Comparison of ENCODE assay signal across 21 cellular contexts in the genomic region with DNA sequence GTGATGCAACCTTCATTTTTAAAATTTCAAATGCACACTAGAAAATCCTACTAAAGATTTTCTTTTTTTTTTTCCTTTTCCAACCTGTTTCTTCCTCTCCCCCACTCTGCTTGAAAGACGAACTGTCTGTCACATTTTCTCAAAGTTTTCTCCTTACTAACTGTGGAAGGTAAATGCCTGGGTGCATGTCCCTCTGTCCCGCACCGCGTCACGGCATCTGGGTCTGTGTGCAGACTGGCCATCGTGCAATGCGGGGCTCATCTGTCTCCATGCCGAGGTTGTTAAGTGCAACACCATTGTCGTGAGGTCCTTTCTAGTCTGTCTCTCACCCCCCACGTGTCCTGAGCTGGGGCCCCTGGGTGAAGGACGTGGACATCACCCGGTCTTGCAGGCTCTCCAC. TPM values are rescaled to one million over a fixed set of nuclear protein-coding genes. Genes with fewer than 3 reads are reported as not detected.
DNase-seq lines count a peak whose midpoint lies in the region; ATAC-seq, FAIRE-seq and TF ChIP-seq lines count a peak whose summit lies in the region.
"Had no signal": no experiment of that assay in that cellular context is flagged by ENCODE, and none has a peak within 500 bp of the region (broad histone marks: within the 10 kb centered on the region; RNA-seq: fewer than 3 reads in every experiment).

No MANE protein-coding gene starts in this region.

- ATAC-seq in activated CD8-positive, alpha-beta memory T cell treated with anti-CD3 and anti-CD28 coated beads, Interleukin-2, amount 10 ng/mL, durations not matched to agents 7 days and 5 days, result no peak
- ATAC-seq in activated T-helper 17 cell treated with anti-CD3 and anti-CD28 coated beads, Interleukin-2, amount 50 U/mL, for 72 hours (replicated peaks), result no peak
- ATAC-seq in activated CD4-positive, CD25-positive, alpha-beta regulatory T cell treated with anti-CD3 and anti-CD28 coated beads, Interleukin-2, amount 50 U/mL, for 24 hours, result no peak
- ATAC-seq: HCT116, PC-3 had no signal

- FAIRE-seq in frontal cortex (lab: Jason Lieb, UNC), result no peak
- FAIRE-seq: HTR-8/SVneo had no signal

- H3K36me3 Mint-ChIP-seq in activated CD8-positive, alpha-beta memory T cell treated with anti-CD3 and anti-CD28 coated beads, Interleukin-2, amount 10 ng/mL, durations not matched to agents 7 days and 5 days, result peaks cover 49% of the 10 kb centered on the region
- peaks cover 32 to 69% of the 10 kb centered on the region in 2 donors for H3K36me3 Mint-ChIP-seq in CD4-positive, alpha-beta memory T cell
- H3K36me3 Mint-ChIP-seq in activated T-helper 17 cell treated with anti-CD3 and anti-CD28 coated beads, Interleukin-2, amount 50 U/mL, for 72 hours (ENCODE audit: low read depth), result peaks cover 100% of the 10 kb centered on the region

- no peak overlapping the region for H3K4me3 Mint-ChIP-seq in activated CD8-positive, alpha-beta memory T cell treated with anti-CD3 and anti-CD28 coated beads, Interleukin-2, amount 10 ng/mL, durations not matched to agents 7 days and 5 days
- peak overlapping the region in 1 of 8 donors; percentile 25 for H3K4me3 Mint-ChIP-seq in CD4-positive, alpha-beta memory T cell
- no peak overlapping the region for H3K4me3 Mint-ChIP-seq in activated T-helper 17 cell treated with anti-CD3 and anti-CD28 coated beads, Interleukin-2, amount 50 U/mL, for 72 hours

- peaks cover 23% of the 10 kb centered on the region for H3K36me3 ChIP-seq in CD4-positive, alpha-beta memory T cell (ENCODE audit: insufficient read depth, low read length)
- peaks cover 99% of the 10 kb centered on the region for H3K36me3 ChIP-seq in neutrophil

- no peaks in the 10 kb centered on the region for H3K4me1 ChIP-seq in CD4-positive, alpha-beta memory T cell (ENCODE audit: insufficient read depth, low read length)
- H3K4me1 ChIP-seq in neutrophil (ENCODE audit: control insufficient read depth in 1 of 2, insufficient read depth in 1 of 2, low read depth in 1 of 2, low read length in 1 of 2), result no peaks in the 10 kb centered on the region
- H3K4me1 ChIP-seq: Caco-2 had no signal

- no peak overlapping the region for H3K27ac ChIP-seq in CD4-positive, alpha-beta memory T cell (ENCODE audit: low read depth, low read length)
- peak overlapping the region; percentile 39 for H3K27ac ChIP-seq in neutrophil
- H3K27ac ChIP-seq: GM23248, HL-60, RWPE1 had no signal

- peaks cover 6% of the 10 kb centered on the region for H3K4me1 Mint-ChIP-seq in activated CD8-positive, alpha-beta memory T cell treated with anti-CD3 and anti-CD28 coated beads, Interleukin-2, amount 10 ng/mL, durations not matched to agents 7 days and 5 days
- peaks cover 0 to 9% (median 3%) of the 10 kb centered on the region in 4 donors for H3K4me1 Mint-ChIP-seq in CD4-positive, alpha-beta memory T cell
- H3K4me1 Mint-ChIP-seq in activated T-helper 17 cell treated with anti-CD3 and anti-CD28 coated beads, Interleukin-2, amount 50 U/mL, for 72 hours, result peaks cover 8% of the 10 kb centered on the region

- H3K4me3 ChIP-seq in CD4-positive, alpha-beta memory T cell (ENCODE audit: low read length in 2 of 2), result no peak overlapping the region
- H3K4me3 ChIP-seq in neutrophil (ENCODE audit: low read depth in 1 of 2, low read length in 1 of 2), result no peak overlapping the region
- H3K4me3 ChIP-seq: GM23248 had no signal

- DNase-seq in activated CD8-positive, alpha-beta memory T cell treated with anti-CD3 and anti-CD28 coated beads, Interleukin-2, amount 10 ng/mL, durations not matched to agents 7 days and 5 days, result no peak
- DNase-seq in activated CD8-positive, alpha-beta memory T cell treated with anti-CD3 and anti-CD28 coated beads, Interleukin-2, amount 50 U/mL, for 48 hours, result no peak
- no peak for DNase-seq in CD4-positive, alpha-beta memory T cell
- no peak for DNase-seq in COLO829 (ENCODE audit: low spot score)
- no peak for DNase-seq in frontal cortex (ENCODE audit: low spot score in 2 of 2)
- DNase-seq: C1 segment of cervical spinal cord, Caco-2, DMS53, GM23248, NCI-H1105, NCI-H1694, NCI-H510A treated with DMSO at 0.1 percent for 48 hours, NCI-H82, PC-3 had no signal

- H3K27ac Mint-ChIP-seq in activated CD8-positive, alpha-beta memory T cell treated with anti-CD3 and anti-CD28 coated beads, Interleukin-2, amount 10 ng/mL, durations not matched to agents 7 days and 5 days, result peak overlapping the region; percentile 37
- H3K27ac Mint-ChIP-seq in CD4-positive, alpha-beta memory T cell, result peak overlapping the region in 4 of 7 donors; percentile 65 to 72 (median 69)
- peak overlapping the region; percentile 69 for H3K27ac Mint-ChIP-seq in activated T-helper 17 cell treated with anti-CD3 and anti-CD28 coated beads, Interleukin-2, amount 50 U/mL, for 72 hours

- H3K9me3 ChIP-seq in CD4-positive, alpha-beta memory T cell (ENCODE audit: control insufficient read depth in 1 of 2, low read length in 2 of 2), result no peaks in the 10 kb centered on the region
- H3K9me3 ChIP-seq in neutrophil, result no peaks in the 10 kb centered on the region
- H3K9me3 ChIP-seq: Caco-2 had no signal

- no peak for TF ChIP-seq CTCF in neutrophil (IDR thresholded peaks at IDR 0.05)

- CTCF ChIA-PET in activated CD8-positive, alpha-beta memory T cell treated with anti-CD3 and anti-CD28 coated beads, Interleukin-2, amount 10 ng/mL, durations not matched to agents 7 days and 5 days (lab: Charles Lee), result no interaction called here
- CTCF ChIA-PET in CD4-positive, alpha-beta memory T cell (lab: Charles Lee; ENCODE audit: partially characterized antibody), result no interaction called here

- no peaks in the 10 kb centered on the region for H3K9me3 Mint-ChIP-seq in activated CD8-positive, alpha-beta memory T cell treated with anti-CD3 and anti-CD28 coated beads, Interleukin-2, amount 10 ng/mL, durations not matched to agents 7 days and 5 days (ENCODE audit: low read depth)
- H3K9me3 Mint-ChIP-seq in CD4-positive, alpha-beta memory T cell, result peaks cover 0 to 2% (median 0%) of the 10 kb centered on the region in 8 donors
- H3K9me3 Mint-ChIP-seq in activated T-helper 17 cell treated with anti-CD3 and anti-CD28 coated beads, Interleukin-2, amount 50 U/mL, for 72 hours, result no peaks in the 10 kb centered on the region

- POLR2A ChIA-PET in CD4-positive, alpha-beta memory T cell (lab: Charles Lee; ENCODE audit: partially characterized antibody), result no interaction called here

- no peaks in the 10 kb centered on the region for H3K27me3 Mint-ChIP-seq in activated CD8-positive, alpha-beta memory T cell treated with anti-CD3 and anti-CD28 coated beads, Interleukin-2, amount 10 ng/mL, durations not matched to agents 7 days and 5 days
- no peaks in the 10 kb centered on the region for H3K27me3 Mint-ChIP-seq in CD4-positive, alpha-beta memory T cell
- no peaks in the 10 kb centered on the region for H3K27me3 Mint-ChIP-seq in activated T-helper 17 cell treated with anti-CD3 and anti-CD28 coated beads, Interleukin-2, amount 50 U/mL, for 72 hours

- intact Hi-C loops in CD4-positive, alpha-beta memory T cell (cut with micrococcal nuclease), result no loop called here

- no peaks in the 10 kb centered on the region for H3K27me3 ChIP-seq in CD4-positive, alpha-beta memory T cell (ENCODE audit: insufficient read depth, low read length)
- H3K27me3 ChIP-seq in neutrophil, result no peaks in the 10 kb centered on the region

RNA-seq across cellular contexts. Expression of a gene that starts 28.4 kb away (rescaled TPM):
- 10 to 100 TPM; 57.1 to 59.3 TPM for total RNA-seq in activated CD8-positive, alpha-beta memory T cell treated with anti-CD3 and anti-CD28 coated beads, Interleukin-2, amount 10 ng/mL, durations not matched to agents 7 days and 5 days
- 10 to 100 TPM; 55.7 to 67.1 TPM for total RNA-seq in CD4-positive, alpha-beta memory T cell
- 10 to 100 TPM; 11.8 to 16.0 TPM for polyA plus RNA-seq in CD4-positive, alpha-beta memory T cell
- 100 to 1,000 TPM; 157 to 310 TPM for total RNA-seq in activated T-helper 17 cell treated with anti-CD3 and anti-CD28 coated beads, Interleukin-2, amount 50 U/mL, for 72 hours
- 14.3 TPM for total RNA-seq in frontal cortex
